ENCODE assay signal across 8 cellular contexts in the genomic region with DNA sequence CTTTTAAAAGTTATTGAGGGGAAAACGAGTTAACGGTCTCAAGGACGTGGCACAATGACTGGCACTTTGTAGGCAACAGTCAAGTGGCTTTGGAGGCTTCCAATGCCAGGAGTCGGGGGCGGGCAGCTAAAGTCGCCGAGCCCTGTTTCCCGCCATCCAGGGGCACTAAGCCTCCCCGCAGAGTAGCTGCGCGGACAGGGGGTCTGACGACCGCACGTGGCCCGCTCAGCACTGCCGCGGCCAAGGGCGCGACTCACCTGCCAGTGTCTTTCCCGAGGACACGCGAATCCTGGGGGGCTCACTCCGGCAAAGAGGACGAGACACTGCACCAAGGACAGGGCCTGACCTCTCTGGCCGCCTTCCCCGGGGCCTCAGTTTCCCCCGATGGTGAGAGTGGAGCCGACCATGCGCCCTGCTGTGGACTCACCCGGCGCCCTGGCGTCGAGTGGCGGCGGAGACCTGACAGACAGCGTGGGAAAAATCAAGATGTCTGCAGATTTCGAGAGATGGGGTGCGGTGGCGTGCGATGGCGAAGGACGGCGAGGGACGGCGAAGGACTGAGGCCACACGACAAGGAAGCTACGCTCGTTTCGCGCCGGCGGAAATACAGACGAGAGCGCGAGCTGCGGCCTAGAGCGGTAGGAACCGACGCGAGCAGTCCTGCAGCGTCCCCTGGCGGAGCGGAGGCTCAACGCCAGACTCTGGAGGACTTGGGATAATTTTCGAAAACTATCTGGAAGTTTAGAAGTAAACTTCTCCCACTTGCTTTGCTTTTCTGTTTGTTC. TPM values are rescaled to one million over a fixed set of nuclear protein-coding genes. Genes with fewer than 3 reads are reported as not detected.
DNase-seq lines count a peak whose midpoint lies in the region; ATAC-seq and TF ChIP-seq lines count a peak whose summit lies in the region.

TSS of gene SNHG17 (minus strand) at position 559 of the 785 bp plus-strand sequence.

- H3K9me3 Mint-ChIP-seq in nephron, result peaks cover 3% of the 10 kb centered on the region

- peak; percentile 99 for TF ChIP-seq POLR2A in Raji (IDR thresholded peaks at IDR 0.05; ENCODE audit: insufficient read depth, low read depth, low read length)

- peak; percentile 75 for ATAC-seq in GM21723 (IDR thresholded peaks at IDR 0.05; ENCODE audit: unreplicated experiment)
- ATAC-seq in stimulated activated naive CD8-positive, alpha-beta T cell treated with anti-CD3 and anti-CD28 coated beads, Interleukin-15, Interleukin-2, amounts not matched to agents 100 U/mL and 50 U/mL, for 24 hours, result peak; percentile 85

- H3K27me3 Mint-ChIP-seq in nephron (ENCODE audit: low read depth), result peaks cover 6% of the 10 kb centered on the region

- H3K4me3 ChIP-seq in LNCaP clone FGC (ENCODE audit: low read depth, low read length), result peak within 1 kb of the TSS; percentile 97
- peak within 1 kb of the TSS; percentile 90 for H3K4me3 ChIP-seq in fibroblast of the aortic adventitia (ENCODE audit: low read depth, low read length)

- TF ChIP-seq CTCF in LNCaP clone FGC (IDR thresholded peaks at IDR 0.05; ENCODE audit: control insufficient read depth, extremely low read depth, insufficient read depth) (peak; percentile 99), fibroblast of the aortic adventitia (IDR thresholded peaks at IDR 0.05; ENCODE audit: insufficient read depth, low read length) (peak; percentile 100), nephron (IDR thresholded peaks at IDR 0.05; ENCODE audit: unreplicated experiment in 3 of 3) (peak; percentile 100)

- peaks cover 16% of the 10 kb centered on the region for H3K4me1 Mint-ChIP-seq in nephron

- DNase-seq in DMS 273 (lab: John Stamatoyannopoulos, UW; ENCODE audit: unreplicated experiment) (peak; percentile 98), LNCaP clone FGC (ENCODE audit: low read depth) (peak; percentile 86), fibroblast of the aortic adventitia (ENCODE audit: low read depth) (peak; percentile 96)
- peak; percentile 84 for DNase-seq in activated T-helper 9 cell treated with anti-CD3 and anti-CD28 coated beads, Interleukin-2, amount 50 U/mL, for 16 hours (ENCODE audit: low read depth)
- peak; percentile 91 for DNase-seq in stimulated activated naive CD8-positive, alpha-beta T cell treated with anti-CD3 and anti-CD28 coated beads, Interleukin-15, Interleukin-2, amounts not matched to agents 100 U/mL and 50 U/mL, for 24 hours

- H3K36me3 Mint-ChIP-seq in nephron (ENCODE audit: low read depth), result peaks cover 40% of the 10 kb centered on the region

- H3K4me3 Mint-ChIP-seq in nephron, result peak within 1 kb of the TSS; percentile 94 to 99 (median 97)

- peak within 1 kb of the TSS; percentile 87 to 96 (median 95) for H3K27ac Mint-ChIP-seq in nephron

RNA-seq across cellular contexts. Expression of gene SNHG17, which starts in this region (rescaled TPM):
- total RNA-seq in fibroblast of the aortic adventitia (ENCODE audit: low replicate concordance), result 7.4 and 8.4 TPM in 2 replicates

Comparison
In these comparisons a context has a peak if more than half of its experiments do, and no peak if none do; other contexts are left out.
1. Peak in every context shown above with its lines: DNase-seq, ATAC-seq and H3K4me3 ChIP-seq.